Comparison of ENCODE assay signal across 14 cellular contexts in the genomic region with DNA sequence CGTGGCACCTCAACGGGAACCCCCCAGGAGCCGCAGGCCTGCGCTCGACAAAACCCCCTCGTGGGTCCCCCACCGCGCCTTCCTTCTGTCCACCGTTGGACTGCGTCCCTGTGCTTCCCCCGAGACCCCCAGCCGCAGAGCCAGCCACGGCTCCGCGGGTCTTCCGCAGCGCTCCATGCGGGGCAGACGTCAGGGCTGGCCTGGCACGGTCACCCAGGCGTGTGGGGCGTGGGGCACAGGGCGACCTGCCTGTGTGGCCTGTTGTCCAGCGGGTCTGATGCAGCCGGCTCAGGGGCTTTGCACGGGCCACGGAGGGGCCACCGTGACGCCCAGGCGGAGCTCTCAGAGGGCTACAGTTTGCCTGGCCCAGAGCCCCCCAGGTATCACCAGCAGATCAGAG. TPM values are rescaled to one million over a fixed set of nuclear protein-coding genes. Genes with fewer than 3 reads are reported as not detected.
A peak's percentile ranks its signal among the peaks of the same experiment; 100 is the strongest.
DNase-seq lines count a peak whose midpoint lies in the region; ATAC-seq and TF ChIP-seq lines count a peak whose summit lies in the region.
"Had no signal": no experiment of that assay in that cellular context is flagged by ENCODE, and none has a peak within 500 bp of the region (broad histone marks: within the 10 kb centered on the region; RNA-seq: fewer than 3 reads in every experiment).

No MANE protein-coding gene starts in this region.

- DNase-seq in CD4-positive, alpha-beta T cell: no peak
- no peak for DNase-seq in T-helper 17 cell
- peak in 2 of 5 donors; percentile 23 to 65 for DNase-seq in heart left ventricle
- no peak for DNase-seq in HPDE6-E6E7 (ENCODE audit: extremely low spot score)
- DNase-seq in erythroblast (lab: John Stamatoyannopoulos, UW): no peak
- no peak for DNase-seq in SW480 (ENCODE audit: low spot score)
- DNase-seq: cerebellar nuclear complex, mesendoderm, MG63, NCI-H2171, SK-N-SH had no signal

- no peak for TF ChIP-seq CTCF in CD4-positive, alpha-beta T cell (IDR thresholded peaks at IDR 0.05)
- no peak for TF ChIP-seq CTCF in heart left ventricle (IDR thresholded peaks at IDR 0.05)

- no peak for ATAC-seq in CD4-positive, alpha-beta T cell (ENCODE audit: poor library complexity)
- no peak for ATAC-seq in T-helper 17 cell
- ATAC-seq in heart left ventricle: no peak
- no peak for ATAC-seq in GM18517 (IDR thresholded peaks at IDR 0.05; ENCODE audit: unreplicated experiment)

- peak overlapping the region; percentile 90 for H3K4me3 Mint-ChIP-seq in CD4-positive, alpha-beta T cell
- H3K4me3 Mint-ChIP-seq in T-helper 17 cell: no peak overlapping the region

- H3K36me3 ChIP-seq in heart left ventricle: peaks cover 0 to 15% (median 9%) of the 10 kb centered on the region in 9 donors
- H3K36me3 ChIP-seq in skeletal muscle tissue (ENCODE audit: control insufficient read depth in 3 of 3, insufficient read depth in 3 of 3, low read length in 3 of 3): peaks cover 8 to 16% (median 9%) of the 10 kb centered on the region in 3 donors
- H3K36me3 ChIP-seq: MG63, ovary had no signal

- H3K4me1 ChIP-seq in heart left ventricle: peaks cover 5 to 51% (median 39%) of the 10 kb centered on the region in 12 donors
- peaks cover 43 to 49% (median 46%) of the 10 kb centered on the region in 3 donors for H3K4me1 ChIP-seq in skeletal muscle tissue (ENCODE audit: control insufficient read depth in 3 of 3, insufficient read depth in 3 of 3, low read length in 3 of 3)

- intact Hi-C loops in CD4-positive, alpha-beta T cell (cut with DNase I, micrococcal nuclease): loop anchor here (5.0 to 10.0 kb wide), 2 partner anchors 36 to 628 kb away; a partner anchor contains a TSS
- intact Hi-C loops in heart left ventricle (cut with DNase I): loop anchor here in 3 of 10 donors (5.0 to 10.0 kb wide), 2 partner anchors 48 to 51 kb away; no protein-coding TSS in a partner anchor

- peaks cover 51% of the 10 kb centered on the region for H3K4me1 Mint-ChIP-seq in CD4-positive, alpha-beta T cell (ENCODE audit: low read depth)
- H3K4me1 Mint-ChIP-seq in T-helper 17 cell: peaks cover 39% of the 10 kb centered on the region

- WGBS in heart left ventricle, 4 donors: 94 to 97% (median 96%) methylated on average over 26 to 30 of the region's 30 CpGs

- H3K4me3 ChIP-seq in heart left ventricle (peak overlapping the region in 1 of 12 donors; percentile 45), skeletal muscle tissue (ENCODE audit: low read length in 3 of 3) (no peak overlapping the region)
- H3K4me3 ChIP-seq: MG63, ovary had no signal

- peak overlapping the region; percentile 92 for H3K27ac ChIP-seq in CD4-positive, alpha-beta T cell (ENCODE audit: low read depth, low read length)
- H3K27ac ChIP-seq in heart left ventricle: peak overlapping the region in 8 of 12 donors; percentile 39 to 93 (median 68)
- H3K27ac ChIP-seq in skeletal muscle tissue (ENCODE audit: low read depth, low read length): peak overlapping the region; percentile 82

- TF ChIP-seq POLR2A in heart left ventricle (IDR thresholded peaks at IDR 0.05): no peak
- no peak for TF ChIP-seq POLR2A in erythroblast (IDR thresholded peaks at IDR 0.05; ENCODE audit: low read length)

- CTCF ChIA-PET in CD4-positive, alpha-beta T cell (lab: Charles Lee): interaction anchor here (1.6 to 1.9 kb wide), 2 partner anchors 13 to 26 kb away, joined by 6 to 8 read pairs; no protein-coding TSS in a partner anchor

- no peaks in the 10 kb centered on the region for H3K27me3 Mint-ChIP-seq in CD4-positive, alpha-beta T cell
- H3K27me3 Mint-ChIP-seq in T-helper 17 cell: no peaks in the 10 kb centered on the region

- H3K27ac Mint-ChIP-seq in CD4-positive, alpha-beta T cell: peak overlapping the region; percentile 96
- peak overlapping the region; percentile 99 for H3K27ac Mint-ChIP-seq in T-helper 17 cell

- H3K36me3 Mint-ChIP-seq in CD4-positive, alpha-beta T cell (ENCODE audit: low read depth): peaks cover 47% of the 10 kb centered on the region
- H3K36me3 Mint-ChIP-seq in T-helper 17 cell (ENCODE audit: low read depth): peaks cover 3% of the 10 kb centered on the region

- POLR2A ChIA-PET in CD4-positive, alpha-beta T cell (lab: Charles Lee): interaction anchor here (1.7 to 3.3 kb wide), 4 partner anchors 10 to 110 kb away, joined by 6 to 28 read pairs (median 16); a partner anchor contains a TSS

- H3K9ac ChIP-seq in skeletal muscle tissue (ENCODE audit: low read depth in 1 of 3, low read length in 3 of 3): no peak overlapping the region
- H3K9ac ChIP-seq: SK-N-SH had no signal

- H3K9me3 Mint-ChIP-seq in CD4-positive, alpha-beta T cell: no peaks in the 10 kb centered on the region

- no peaks in the 10 kb centered on the region for H3K9me3 ChIP-seq in CD4-positive, alpha-beta T cell (ENCODE audit: control insufficient read depth, low read length)
- no peaks in the 10 kb centered on the region for H3K9me3 ChIP-seq in T-helper 17 cell (ENCODE audit: control insufficient read depth, low read length, poor library complexity, severe bottlenecking)
- H3K9me3 ChIP-seq in heart left ventricle: no peaks in the 10 kb centered on the region
- no peaks in the 10 kb centered on the region for H3K9me3 ChIP-seq in skeletal muscle tissue (ENCODE audit: control insufficient read depth in 3 of 3, low read length in 3 of 3)
- H3K9me3 ChIP-seq: MG63, ovary, SK-N-SH had no signal

- H3K27me3 ChIP-seq in CD4-positive, alpha-beta T cell (ENCODE audit: control insufficient read depth, insufficient read depth, low read length): no peaks in the 10 kb centered on the region
- H3K27me3 ChIP-seq in heart left ventricle: no peaks in the 10 kb centered on the region
- H3K27me3 ChIP-seq in skeletal muscle tissue (ENCODE audit: control insufficient read depth in 3 of 3, insufficient read depth in 3 of 3, low read length in 3 of 3): no peaks in the 10 kb centered on the region
- H3K27me3 ChIP-seq: MG63, ovary had no signal

RNA-seq across cellular contexts. Expression of a gene that starts 11.0 kb away (rescaled TPM):
- total RNA-seq in CD4-positive, alpha-beta T cell: 100 to 1,000 TPM; 107 to 113 TPM
- total RNA-seq in T-helper 17 cell (10 to 100 TPM; 73.4 to 77.8 TPM), heart left ventricle (10 to 100 TPM; 11.1 to 26.7 (median 15.7) TPM), skeletal muscle tissue (10.4 TPM)
- polyA plus RNA-seq in heart left ventricle: 10 to 100 TPM in 1 of 2 donors, 1 to 10 TPM in 1; 6.5 to 10.5 TPM
